ENCODE assay signal across 20 cellular contexts in the genomic region with DNA sequence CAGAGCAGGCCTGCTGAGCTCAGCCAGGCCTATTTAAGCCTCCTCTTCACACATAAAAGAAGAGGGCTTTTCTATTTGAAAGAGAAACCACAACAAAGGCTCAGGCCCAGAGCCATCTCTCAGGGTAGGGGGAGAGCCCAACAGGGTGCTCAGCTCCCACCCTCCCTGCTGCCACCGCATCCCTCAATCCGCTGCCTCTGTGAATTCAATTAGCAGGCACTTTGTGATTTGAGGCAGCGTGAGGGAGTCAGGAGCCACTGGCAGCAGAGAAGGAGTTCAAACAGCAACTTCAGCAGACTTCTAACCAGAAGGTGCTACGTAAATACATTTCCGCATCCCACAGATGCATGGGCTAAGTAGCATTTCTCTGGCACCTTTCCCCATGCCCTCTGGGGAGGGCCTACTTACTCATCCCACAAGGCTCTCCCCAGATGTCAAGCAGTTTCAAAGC. TPM values are rescaled to one million over a fixed set of nuclear protein-coding genes. Genes with fewer than 3 reads are reported as not detected.
DNase-seq lines count a peak whose midpoint lies in the region; ATAC-seq and TF ChIP-seq lines count a peak whose summit lies in the region.
"Had no signal": no experiment of that assay in that cellular context is flagged by ENCODE, and none has a peak within 500 bp of the region (broad histone marks: within the 10 kb centered on the region; RNA-seq: fewer than 3 reads in every experiment).

No MANE protein-coding gene starts in this region.

- no peak overlapping the region for H2AFZ ChIP-seq in OCI-LY7 (ENCODE audit: low read length)

- ATAC-seq in upper lobe of left lung (ENCODE audit: low FRiP score in 2 of 2) = no peak
- ATAC-seq: SK-N-SH treated with all-trans-retinoic acid at 6 μM for 48 hours; stimulated activated effector memory CD8-positive, alpha-beta T cell treated with anti-CD3 and anti-CD28 coated beads, Interleukin-12 subunit alpha, Interleukin-12 subunit beta, amount 100 ng/mL, for 72 hours had no signal

- DNase-seq in A673 (ENCODE audit: low spot score) (peak; percentile 39), EH (ENCODE audit: low read depth) (peak; percentile 74), OCI-LY7 (ENCODE audit: low spot score) (no peak), fibroblast of pulmonary artery (ENCODE audit: low read depth) (peak; percentile 14), MV-4-11 (lab: John Stamatoyannopoulos, UW) (no peak), upper lobe of left lung (no peak), NCI-H748 treated with DMSO at 0.1 percent for 48 hours (lab: John Stamatoyannopoulos, UW) (no peak)
- no peak for DNase-seq in activated naive CD4-positive, alpha-beta T cell treated with anti-CD3 and anti-CD28 coated beads, Interleukin-2, amount 10 ng/mL, durations not matched to agents 7 days and 5 days
- DNase-seq: activated B cell treated with CpG ODN at 0.5 μM for 24 hours; activated naive CD8-positive, alpha-beta T cell treated with anti-CD3 and anti-CD28 coated beads, Interleukin-2, amount 10 ng/mL, durations not matched to agents 7 days and 5 days; AML-193; foreskin melanocyte; GF-D8; NK-92 treated with Interleukin-12 subunit alpha and Interleukin-12 subunit beta, amount 100 ng/mL, for 24 hours; stimulated activated CD4-positive, alpha-beta T cell treated with anti-CD3 and anti-CD28 coated beads, Interleukin-4, amount 100 ng/mL, for 1 hour had no signal

- intact Hi-C loops in A673 (cut with micrococcal nuclease; ENCODE audit: unreplicated experiment) = no loop called here
- intact Hi-C loops in OCI-LY7 (cut with micrococcal nuclease; ENCODE audit: unreplicated experiment) = no loop called here

- TF ChIP-seq CTCF in A673 (conservative IDR thresholded peaks at IDR 0.05; ENCODE audit: low read depth, low read length) (no peak), OCI-LY7 (conservative IDR thresholded peaks at IDR 0.05; ENCODE audit: low read length) (no peak), fibroblast of pulmonary artery (IDR thresholded peaks at IDR 0.05; ENCODE audit: low read length, missing control alignments) (no peak), upper lobe of left lung (IDR thresholded peaks at IDR 0.05) (no peak)

- H3K27me3 Mint-ChIP-seq in activated naive CD4-positive, alpha-beta T cell treated with anti-CD3 and anti-CD28 coated beads, Interleukin-2, amount 10 ng/mL, durations not matched to agents 7 days and 5 days = no peaks in the 10 kb centered on the region
- H3K27me3 Mint-ChIP-seq: activated naive CD8-positive, alpha-beta T cell treated with anti-CD3 and anti-CD28 coated beads, Interleukin-2, amount 10 ng/mL, durations not matched to agents 7 days and 5 days had no signal

- 96 to 100% methylated on average over 5 of the region's 5 CpGs for WGBS in upper lobe of left lung, 2 donors

- no peak overlapping the region for H3K4me3 Mint-ChIP-seq in activated naive CD4-positive, alpha-beta T cell treated with anti-CD3 and anti-CD28 coated beads, Interleukin-2, amount 10 ng/mL, durations not matched to agents 7 days and 5 days
- H3K4me3 Mint-ChIP-seq: activated B cell treated with CpG ODN at 0.5 μM for 24 hours; activated naive CD8-positive, alpha-beta T cell treated with anti-CD3 and anti-CD28 coated beads, Interleukin-2, amount 10 ng/mL, durations not matched to agents 7 days and 5 days; dendritic cell treated with granulocyte-macrophage colony-stimulating factor and Interleukin-4, amounts not matched to agents 40 ng/mL and 50 ng/mL, for 4 days; stimulated activated effector memory CD8-positive, alpha-beta T cell treated with anti-CD3 and anti-CD28 coated beads, Interleukin-12 subunit alpha, Interleukin-12 subunit beta, amount 100 ng/mL, for 72 hours had no signal

- CTCF ChIA-PET in A673 (lab: Charles Lee) (no interaction called here), OCI-LY7 (lab: Charles Lee; ENCODE audit: unreplicated experiment) (interaction anchor here (1.5 kb wide), 1 partner anchor 70 kb away, joined by 6 read pairs; no protein-coding TSS in a partner anchor)
- CTCF ChIA-PET in activated naive CD4-positive, alpha-beta T cell treated with anti-CD3 and anti-CD28 coated beads, Interleukin-2, amount 10 ng/mL, durations not matched to agents 7 days and 5 days (lab: Charles Lee) = no interaction called here

- H3K27me3 ChIP-seq in A673 (replicated peaks; ENCODE audit: insufficient read depth, low read depth, low read length, poor library complexity) = no peaks in the 10 kb centered on the region
- no peaks in the 10 kb centered on the region for H3K27me3 ChIP-seq in upper lobe of left lung
- H3K27me3 ChIP-seq: right atrium auricular region, vagina had no signal

- peaks cover 8% of the 10 kb centered on the region for H3K9me3 ChIP-seq in A673 (ENCODE audit: low read depth, low read length, poor library complexity, severe bottlenecking)
- H3K9me3 ChIP-seq in OCI-LY7 (ENCODE audit: low read length) = peaks cover 7% of the 10 kb centered on the region; the same call in 1 of the 2 replicates
- H3K9me3 ChIP-seq in upper lobe of left lung = peaks cover 0 to 7% (median 2%) of the 10 kb centered on the region in 4 donors
- H3K9me3 ChIP-seq: right atrium auricular region, vagina had no signal

- H3K4me1 ChIP-seq in A673 (ENCODE audit: insufficient read depth, low read length, poor library complexity, severe bottlenecking) (peaks cover 34% of the 10 kb centered on the region), OCI-LY7 (ENCODE audit: insufficient read depth, low read length, poor library complexity, severe bottlenecking) (peaks cover 25% of the 10 kb centered on the region), upper lobe of left lung (peaks cover 5 to 11% (median 7%) of the 10 kb centered on the region in 4 donors)

- H3K36me3 ChIP-seq in A673 (ENCODE audit: insufficient read depth, low read length, poor library complexity, severe bottlenecking) (no peaks in the 10 kb centered on the region), OCI-LY7 (ENCODE audit: insufficient read depth, low read length) (peaks cover 28% of the 10 kb centered on the region), upper lobe of left lung (peaks cover 0 to 4% (median 0%) of the 10 kb centered on the region in 4 donors)
- H3K36me3 ChIP-seq: right atrium auricular region, vagina had no signal

- H3K4me2 ChIP-seq in OCI-LY7 (ENCODE audit: low read length) = peak overlapping the region; percentile 12; the same call in 1 of the 2 replicates

- H3K9me3 Mint-ChIP-seq in activated naive CD4-positive, alpha-beta T cell treated with anti-CD3 and anti-CD28 coated beads, Interleukin-2, amount 10 ng/mL, durations not matched to agents 7 days and 5 days = peaks cover 14% of the 10 kb centered on the region
- H3K9me3 Mint-ChIP-seq: activated B cell treated with CpG ODN at 0.5 μM for 24 hours; stimulated activated effector memory CD8-positive, alpha-beta T cell treated with anti-CD3 and anti-CD28 coated beads, Interleukin-12 subunit alpha, Interleukin-12 subunit beta, amount 100 ng/mL, for 72 hours had no signal

- H3K27ac ChIP-seq in A673 (ENCODE audit: low read depth, low read length, poor library complexity, severe bottlenecking) (peak overlapping the region; percentile 36), OCI-LY7 (ENCODE audit: low read depth, low read length, poor library complexity, severe bottlenecking) (no peak overlapping the region), upper lobe of left lung (no peak overlapping the region)
- H3K27ac ChIP-seq: vagina had no signal

- H3K79me2 ChIP-seq in OCI-LY7 (ENCODE audit: insufficient read depth, low read depth, low read length) = no peaks in the 10 kb centered on the region

- H3K27ac Mint-ChIP-seq in activated naive CD4-positive, alpha-beta T cell treated with anti-CD3 and anti-CD28 coated beads, Interleukin-2, amount 10 ng/mL, durations not matched to agents 7 days and 5 days = no peak overlapping the region
- H3K27ac Mint-ChIP-seq: activated B cell treated with CpG ODN at 0.5 μM for 24 hours; activated naive CD8-positive, alpha-beta T cell treated with anti-CD3 and anti-CD28 coated beads, Interleukin-2, amount 10 ng/mL, durations not matched to agents 7 days and 5 days; dendritic cell treated with granulocyte-macrophage colony-stimulating factor and Interleukin-4, amounts not matched to agents 40 ng/mL and 50 ng/mL, for 4 days; stimulated activated effector memory CD8-positive, alpha-beta T cell treated with anti-CD3 and anti-CD28 coated beads, Interleukin-12 subunit alpha, Interleukin-12 subunit beta, amount 100 ng/mL, for 72 hours had no signal

- BruUV-seq in A673 (replicated peaks; lab: Mats Ljungman, UMichigan) = no TSS peak
- no TSS peak for BruUV-seq in OCI-LY7 (replicated peaks; lab: Mats Ljungman, UMichigan)

- H3K4me1 Mint-ChIP-seq in activated naive CD4-positive, alpha-beta T cell treated with anti-CD3 and anti-CD28 coated beads, Interleukin-2, amount 10 ng/mL, durations not matched to agents 7 days and 5 days = peaks cover 2% of the 10 kb centered on the region

- no peak for TF ChIP-seq POLR2A in upper lobe of left lung (IDR thresholded peaks at IDR 0.05)

- H4K20me1 ChIP-seq in OCI-LY7 (ENCODE audit: insufficient read depth, low read length) = no peaks in the 10 kb centered on the region

- H3K36me3 Mint-ChIP-seq in activated naive CD4-positive, alpha-beta T cell treated with anti-CD3 and anti-CD28 coated beads, Interleukin-2, amount 10 ng/mL, durations not matched to agents 7 days and 5 days = peaks cover 23% of the 10 kb centered on the region
- H3K36me3 Mint-ChIP-seq: stimulated activated effector memory CD8-positive, alpha-beta T cell treated with anti-CD3 and anti-CD28 coated beads, Interleukin-12 subunit alpha, Interleukin-12 subunit beta, amount 100 ng/mL, for 72 hours had no signal

- POLR2A ChIA-PET in A673 (lab: Charles Lee; ENCODE audit: low non-redundant PET) (no interaction called here), OCI-LY7 (lab: Charles Lee) (interaction anchor here (0.9 to 3.1 kb wide), 2 partner anchors 18 to 65 kb away, joined by 3 to 9 read pairs; no protein-coding TSS in a partner anchor)

- TF ChIP-seq EP300 in upper lobe of left lung (IDR thresholded peaks at IDR 0.05) = no peak

- H3K4me3 ChIP-seq in A673 (ENCODE audit: low read depth, low read length, poor library complexity, severe bottlenecking) (no peak overlapping the region), OCI-LY7 (ENCODE audit: low read depth, low read length, poor library complexity, severe bottlenecking) (no peak overlapping the region), fibroblast of pulmonary artery (replicated peaks; ENCODE audit: low read depth, low read length) (no peak overlapping the region), upper lobe of left lung (no peak overlapping the region)
- H3K4me3 ChIP-seq: right atrium auricular region, vagina had no signal

- H3K9me2 ChIP-seq in OCI-LY7 (ENCODE audit: insufficient read depth, low read length) = no peaks in the 10 kb centered on the region

RNA-seq across cellular contexts. Expression of a gene that starts 45.2 kb away (rescaled TPM):
- total RNA-seq in A673 (2021) = 18.3 and 27.3 TPM in 2 replicates
- 5.8 and 6.1 TPM in 2 replicates for total RNA-seq in OCI-LY7 (2014; rRNA removed; shearing (Covaris generic))
- total RNA-seq in OCI-LY7 (2022) = 12.2 and 12.8 TPM in 2 replicates
- total RNA-seq in upper lobe of left lung = 10 to 100 TPM in 3 of 6 donors, 1 to 10 TPM in 3; 7.9 to 17.0 (median 10.7) TPM

RNA-seq across cellular contexts. Expression of a gene that starts 53.4 kb away (rescaled TPM):
- total RNA-seq in A673 (2021) (0.02 TPM in 1 of 2 replicates, not detected in the other), OCI-LY7 (2022) (not detected in 2 replicates), upper lobe of left lung (1 to 10 TPM in 1 of 6 donors, under 1 TPM in 5; 0.15 to 1.0 (median 0.29) TPM)
- total RNA-seq in OCI-LY7 (2014; rRNA removed; shearing (Covaris generic)) = not detected in 2 replicates
- total RNA-seq: activated B cell treated with CpG ODN at 0.5 μM for 24 hours, vagina had no signal

Comparison
In these comparisons a context has a peak if more than half of its experiments do, and no peak if none do; other contexts are left out.
1. DNase-seq: peak in A673 (single experiment), EH (single experiment) and fibroblast of pulmonary artery (single experiment); none in OCI-LY7 (single experiment), MV-4-11 (single experiment), upper lobe of left lung (0 of 2), NCI-H748 treated with DMSO at 0.1 percent for 48 hours (single experiment) and activated naive CD4-positive, alpha-beta T cell treated with anti-CD3 and anti-CD28 coated beads, Interleukin-2, amount 10 ng/mL, durations not matched to agents 7 days and 5 days (single experiment).